In the genomic region with DNA sequence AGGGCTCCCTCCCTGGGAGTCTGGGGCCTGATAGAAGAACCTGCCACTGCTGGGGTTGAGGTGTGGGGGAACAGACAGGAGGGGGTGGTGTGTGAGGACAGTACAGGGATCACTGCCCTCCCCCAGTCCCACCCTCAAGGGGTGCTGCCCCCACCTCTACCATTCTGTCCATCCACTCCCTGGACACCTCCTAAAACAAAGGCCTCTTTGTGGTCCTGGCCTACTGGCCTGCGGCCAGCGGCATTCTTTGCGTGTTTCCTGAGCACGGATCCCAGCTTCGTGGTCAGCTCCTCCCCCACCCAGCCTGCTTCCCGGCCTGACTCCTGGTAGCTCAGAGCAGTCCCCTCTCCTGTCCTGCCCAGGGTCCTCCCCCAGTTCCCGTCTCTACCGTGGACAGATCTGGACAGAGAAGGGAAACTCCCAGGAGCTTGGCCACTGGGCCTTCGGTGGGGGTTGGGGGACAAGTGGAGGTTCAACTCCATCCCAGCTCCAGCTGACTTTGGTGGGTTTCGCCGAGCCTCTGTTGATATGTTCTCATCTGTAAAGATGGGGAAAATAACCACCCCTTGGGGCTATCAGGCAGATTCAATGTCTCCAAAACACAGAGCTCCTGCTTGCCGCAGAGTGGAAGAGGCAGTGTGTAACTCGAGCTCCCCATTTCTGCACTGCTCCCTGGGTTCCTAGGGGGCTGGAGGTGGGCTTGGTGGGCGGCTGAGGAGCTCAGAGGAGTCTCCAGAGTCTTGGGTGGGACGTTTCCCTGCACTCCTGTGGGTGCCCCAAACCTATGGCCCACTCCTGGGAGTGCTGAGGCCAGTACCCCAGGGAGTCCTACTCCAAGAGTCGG, we compare ENCODE assay signal across 1 cellular context.
TF ChIP-seq lines count a peak whose summit lies in the region.

No MANE protein-coding gene starts in this region.

TF ChIP-seq in IMR-90, 13 proteins besides CTCF, POLR2A, EP300 and RAD21 (continued from another document):
- TF ChIP-seq MXI1 (IDR thresholded peaks at IDR 0.05; ENCODE audit: borderline replicate concordance, low read depth, low read length) (no peak), MAFK (IDR thresholded peaks at IDR 0.05; ENCODE audit: low read depth, low read length) (no peak), BHLHE40 (IDR thresholded peaks at IDR 0.05; ENCODE audit: low read depth, low read length) (peak; percentile 52; the same call in 1 of the 2 replicates), RFX5 (IDR thresholded peaks at IDR 0.05; ENCODE audit: low read depth, low read length) (no peak), NFE2L2 (IDR thresholded peaks at IDR 0.05; ENCODE audit: low read depth, low read length) (no peak), CEBPB (IDR thresholded peaks at IDR 0.05; ENCODE audit: low read depth, low read length) (no peak), CHD1 (IDR thresholded peaks at IDR 0.05; ENCODE audit: low read depth, low read length) (no peak), FOS (IDR thresholded peaks at IDR 0.05; ENCODE audit: low read depth, low read length) (no peak)
- TF ChIP-seq, protein P1, sequence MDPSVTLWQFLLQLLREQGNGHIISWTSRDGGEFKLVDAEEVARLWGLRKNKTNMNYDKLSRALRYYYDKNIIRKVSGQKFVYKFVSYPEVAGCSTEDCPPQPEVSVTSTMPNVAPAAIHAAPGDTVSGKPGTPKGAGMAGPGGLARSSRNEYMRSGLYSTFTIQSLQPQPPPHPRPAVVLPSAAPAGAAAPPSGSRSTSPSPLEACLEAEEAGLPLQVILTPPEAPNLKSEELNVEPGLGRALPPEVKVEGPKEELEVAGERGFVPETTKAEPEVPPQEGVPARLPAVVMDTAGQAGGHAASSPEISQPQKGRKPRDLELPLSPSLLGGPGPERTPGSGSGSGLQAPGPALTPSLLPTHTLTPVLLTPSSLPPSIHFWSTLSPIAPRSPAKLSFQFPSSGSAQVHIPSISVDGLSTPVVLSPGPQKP (IDR thresholded peaks at IDR 0.05; ENCODE audit: borderline replicate concordance, low read depth, low read length), result no peak
